8 cellular contexts compared by ENCODE assay signal in genomic region chr11:125141686-125142535, GRCh38. TPM values are rescaled to one million over a fixed set of nuclear protein-coding genes. Genes with fewer than 3 reads are reported as not detected.
DNase-seq lines count a peak whose midpoint lies in the region; ATAC-seq and TF ChIP-seq lines count a peak whose summit lies in the region.

No MANE protein-coding gene starts in this region.

- POLR2A ChIA-PET in SK-N-SH (lab: Yijun Ruan, JAX), result interaction anchor here (1.0 to 1.5 kb wide), 2 partner anchors 30 to 51 kb away, joined by 5 to 6 read pairs; no protein-coding TSS in a partner anchor

- 33% methylated on average over 17 of the region's 18 CpGs for WGBS in SK-N-SH (ENCODE audit: low lambda C conversion rate)

- no peak overlapping the region for H3K27ac ChIP-seq in SK-N-SH (ENCODE audit: low read depth in 2 of 2, low read length in 1 of 2)

- H3K36me3 ChIP-seq in SK-N-SH (replicated peaks in 1 of 2; ENCODE audit: control insufficient read depth in 1 of 2, insufficient read depth in 2 of 2, low read length in 1 of 2) (no peaks in the 10 kb centered on the region), adipocyte (ENCODE audit: control insufficient read depth, insufficient read depth, low read length, severe bottlenecking) (no peaks in the 10 kb centered on the region)

- ATAC-seq in HG03159 (IDR thresholded peaks at IDR 0.05; ENCODE audit: unreplicated experiment), result peak; percentile 86

- H3K27me3 ChIP-seq in SK-N-SH (ENCODE audit: insufficient read depth) (no peaks in the 10 kb centered on the region), adipocyte (replicated peaks; ENCODE audit: control insufficient read depth, insufficient read depth, low read length) (peaks cover 10% of the 10 kb centered on the region)

- H3F3A ChIP-seq in SK-N-SH (replicated peaks; ENCODE audit: insufficient read depth), result no peaks in the 10 kb centered on the region

- peak overlapping the region; percentile 8; the same call in 1 of the 2 replicates for H3K4me2 ChIP-seq in SK-N-SH

- peak; percentile 27 for DNase-seq in NCI-H345 (lab: John Stamatoyannopoulos, UW)
- no peak for DNase-seq in NCI-H345 treated with DMSO at 0.1 percent for 48 hours (lab: John Stamatoyannopoulos, UW; ENCODE audit: unreplicated experiment)
- peak; percentile 87 for DNase-seq in SK-N-SH
- DNase-seq in adipocyte (ENCODE audit: low read depth), result peak; percentile 72
- DNase-seq in iPS DF 19.7 (ENCODE audit: low read depth, low spot score), result peak; percentile 64
- peak in 3 of 4 experiments; percentile 27 to 47 (median 36) for DNase-seq in stimulated activated CD4-positive, alpha-beta T cell treated with anti-CD3 and anti-CD28 coated beads, Interleukin-1b, Interleukin-23, amount 100 ng/mL, for 24 hours (ENCODE audit: low read depth in 4 of 4, low spot score in 1 of 4)
- no peak for DNase-seq in NCI-H774 (lab: John Stamatoyannopoulos, UW)

- CTCF ChIA-PET in SK-N-SH (lab: Yijun Ruan, JAX), result interaction anchor here (0.5 to 5.2 kb wide), 52 partner anchors 9 to 373 kb away, joined by 3 to 147 read pairs (median 5); partner anchors contain the start of genes PKNOX2, SLC37A2 and TMEM218

- no peaks in the 10 kb centered on the region for H3K79me2 ChIP-seq in SK-N-SH (ENCODE audit: insufficient read depth)

- TF ChIP-seq EP300 in SK-N-SH (IDR thresholded peaks at IDR 0.05; ENCODE audit: borderline replicate concordance in 1 of 2, low read depth in 1 of 2, low read length in 1 of 2), result no peak

- H3K4me1 ChIP-seq in SK-N-SH (ENCODE audit: control insufficient read depth in 1 of 2, insufficient read depth in 2 of 2, low read depth in 1 of 2, low read length in 1 of 2) (peaks cover 0 to 13% of the 10 kb centered on the region in 2 experiments; a peak in 1 of 4 replicates), adipocyte (ENCODE audit: control insufficient read depth, insufficient read depth, low read length) (peaks cover 6% of the 10 kb centered on the region)

- no peaks in the 10 kb centered on the region for H3K9me2 ChIP-seq in SK-N-SH

- H3K4me3 ChIP-seq in SK-N-SH (ENCODE audit: low read depth in 2 of 2, low read length in 1 of 2) (no peak overlapping the region; a peak in 1 of 4 replicates), adipocyte (ENCODE audit: low read length) (no peak overlapping the region)

- H3K9me3 ChIP-seq in SK-N-SH (no peaks in the 10 kb centered on the region), adipocyte (ENCODE audit: control insufficient read depth, low read length) (no peaks in the 10 kb centered on the region)

- H4K20me1 ChIP-seq in SK-N-SH (ENCODE audit: insufficient read depth), result no peaks in the 10 kb centered on the region

- TF ChIP-seq RAD21 in SK-N-SH (IDR thresholded peaks at IDR 0.05; ENCODE audit: low read length), result peak; percentile 78

- H3K9ac ChIP-seq in SK-N-SH, result no peak overlapping the region
- no peak overlapping the region for H3K9ac ChIP-seq in adipocyte (ENCODE audit: low read length)

- H2AFZ ChIP-seq in SK-N-SH (ENCODE audit: low read depth), result no peak overlapping the region

- peak; percentile 97 for TF ChIP-seq CTCF in SK-N-SH (IDR thresholded peaks at IDR 0.05)

TF ChIP-seq in SK-N-SH, 30 proteins besides CTCF, POLR2A, EP300 and RAD21:
- TF ChIP-seq NRF1 (IDR thresholded peaks at IDR 0.05; ENCODE audit: low read depth, low read length) (no peak), SMC3 (IDR thresholded peaks at IDR 0.05; ENCODE audit: low read depth, low read length) (peak; percentile 82), TCF12 (IDR thresholded peaks at IDR 0.05) (no peak), MXI1 (IDR thresholded peaks at IDR 0.05; ENCODE audit: low read depth, low read length) (no peak), PBX3 (IDR thresholded peaks at IDR 0.05) (no peak), CHD2 (IDR thresholded peaks at IDR 0.05; ENCODE audit: low read length, partially characterized antibody) (peak; percentile 23)
- TF ChIP-seq, protein P1, sequence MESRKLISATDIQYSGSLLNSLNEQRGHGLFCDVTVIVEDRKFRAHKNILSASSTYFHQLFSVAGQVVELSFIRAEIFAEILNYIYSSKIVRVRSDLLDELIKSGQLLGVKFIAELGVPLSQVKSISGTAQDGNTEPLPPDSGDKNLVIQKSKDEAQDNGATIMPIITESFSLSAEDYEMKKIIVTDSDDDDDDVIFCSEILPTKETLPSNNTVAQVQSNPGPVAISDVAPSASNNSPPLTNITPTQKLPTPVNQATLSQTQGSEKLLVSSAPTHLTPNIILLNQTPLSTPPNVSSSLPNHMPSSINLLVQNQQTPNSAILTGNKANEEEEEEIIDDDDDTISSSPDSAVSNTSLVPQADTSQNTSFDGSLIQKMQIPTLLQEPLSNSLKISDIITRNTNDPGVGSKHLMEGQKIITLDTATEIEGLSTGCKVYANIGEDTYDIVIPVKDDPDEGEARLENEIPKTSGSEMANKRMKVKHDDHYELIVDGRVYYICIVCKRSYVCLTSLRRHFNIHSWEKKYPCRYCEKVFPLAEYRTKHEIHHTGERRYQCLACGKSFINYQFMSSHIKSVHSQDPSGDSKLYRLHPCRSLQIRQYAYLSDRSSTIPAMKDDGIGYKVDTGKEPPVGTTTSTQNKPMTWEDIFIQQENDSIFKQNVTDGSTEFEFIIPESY (IDR thresholded peaks at IDR 0.05; ENCODE audit: borderline replicate concordance, low read depth), result no peak
- TF ChIP-seq, protein P2, sequence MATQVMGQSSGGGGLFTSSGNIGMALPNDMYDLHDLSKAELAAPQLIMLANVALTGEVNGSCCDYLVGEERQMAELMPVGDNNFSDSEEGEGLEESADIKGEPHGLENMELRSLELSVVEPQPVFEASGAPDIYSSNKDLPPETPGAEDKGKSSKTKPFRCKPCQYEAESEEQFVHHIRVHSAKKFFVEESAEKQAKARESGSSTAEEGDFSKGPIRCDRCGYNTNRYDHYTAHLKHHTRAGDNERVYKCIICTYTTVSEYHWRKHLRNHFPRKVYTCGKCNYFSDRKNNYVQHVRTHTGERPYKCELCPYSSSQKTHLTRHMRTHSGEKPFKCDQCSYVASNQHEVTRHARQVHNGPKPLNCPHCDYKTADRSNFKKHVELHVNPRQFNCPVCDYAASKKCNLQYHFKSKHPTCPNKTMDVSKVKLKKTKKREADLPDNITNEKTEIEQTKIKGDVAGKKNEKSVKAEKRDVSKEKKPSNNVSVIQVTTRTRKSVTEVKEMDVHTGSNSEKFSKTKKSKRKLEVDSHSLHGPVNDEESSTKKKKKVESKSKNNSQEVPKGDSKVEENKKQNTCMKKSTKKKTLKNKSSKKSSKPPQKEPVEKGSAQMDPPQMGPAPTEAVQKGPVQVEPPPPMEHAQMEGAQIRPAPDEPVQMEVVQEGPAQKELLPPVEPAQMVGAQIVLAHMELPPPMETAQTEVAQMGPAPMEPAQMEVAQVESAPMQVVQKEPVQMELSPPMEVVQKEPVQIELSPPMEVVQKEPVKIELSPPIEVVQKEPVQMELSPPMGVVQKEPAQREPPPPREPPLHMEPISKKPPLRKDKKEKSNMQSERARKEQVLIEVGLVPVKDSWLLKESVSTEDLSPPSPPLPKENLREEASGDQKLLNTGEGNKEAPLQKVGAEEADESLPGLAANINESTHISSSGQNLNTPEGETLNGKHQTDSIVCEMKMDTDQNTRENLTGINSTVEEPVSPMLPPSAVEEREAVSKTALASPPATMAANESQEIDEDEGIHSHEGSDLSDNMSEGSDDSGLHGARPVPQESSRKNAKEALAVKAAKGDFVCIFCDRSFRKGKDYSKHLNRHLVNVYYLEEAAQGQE (IDR thresholded peaks at IDR 0.05; ENCODE audit: low read depth, low read length), result no peak

RNA-seq across cellular contexts. Expression of gene PKNOX2, which starts 22.6 kb away (rescaled TPM):
- polyA plus RNA-seq in SK-N-SH (2012; rRNA removed), result 0.02 TPM in 1 of 2 replicates, not detected in the other
- polyA plus RNA-seq in SK-N-SH (2012; cell fraction: cytosol; rRNA removed), result 0.01 and 0.03 TPM in 2 replicates
- not detected in 2 replicates for polyA plus RNA-seq in SK-N-SH (2012; cell fraction: nucleus; rRNA removed)

RNA-seq across cellular contexts. Expression of gene TMEM218, which starts 30.5 kb away (rescaled TPM):
- 34.8 and 36.2 TPM in 2 replicates for polyA plus RNA-seq in SK-N-SH (2012; rRNA removed)
- polyA plus RNA-seq in SK-N-SH (2012; cell fraction: cytosol; rRNA removed), result 37.6 and 37.8 TPM in 2 replicates
- polyA plus RNA-seq in SK-N-SH (2012; cell fraction: nucleus; rRNA removed), result 36.5 and 56.6 TPM in 2 replicates

Comparison
In these comparisons a context has a peak if more than half of its experiments do, and no peak if none do; other contexts are left out.
1. DNase-seq: peak in NCI-H345 (single experiment), SK-N-SH (single experiment), adipocyte (single experiment), iPS DF 19.7 (single experiment) and stimulated activated CD4-positive, alpha-beta T cell treated with anti-CD3 and anti-CD28 coated beads, Interleukin-1b, Interleukin-23, amount 100 ng/mL, for 24 hours (3 of 4); none in NCI-H345 treated with DMSO at 0.1 percent for 48 hours (single experiment) and NCI-H774 (single experiment).